In the genomic region with DNA sequence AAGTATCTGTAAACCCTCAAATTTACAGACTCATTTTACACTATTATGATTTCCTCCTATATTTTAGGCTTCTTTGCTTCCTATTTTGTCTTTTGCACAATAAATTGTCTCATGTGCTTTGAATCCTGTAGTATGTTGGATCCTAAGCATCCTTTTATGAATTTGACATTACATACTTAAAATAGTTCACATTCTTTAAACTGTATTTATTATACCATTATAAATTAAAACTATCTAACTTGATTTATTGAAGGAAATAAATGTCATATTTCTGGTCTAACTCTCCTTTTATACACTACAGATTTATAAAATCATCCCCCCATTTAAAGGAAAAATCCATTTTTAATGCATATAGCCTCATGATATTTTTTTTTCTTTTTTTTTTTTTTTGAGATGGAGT, we compare ENCODE assay signal across 24 cellular contexts. TPM values are rescaled to one million over a fixed set of nuclear protein-coding genes. Genes with fewer than 3 reads are reported as not detected.
DNase-seq lines count a peak whose midpoint lies in the region; FAIRE-seq and TF ChIP-seq lines count a peak whose summit lies in the region.
"Had no signal": no experiment of that assay in that cellular context is flagged by ENCODE, and none has a peak within 500 bp of the region (broad histone marks: within the 10 kb centered on the region; RNA-seq: fewer than 3 reads in every experiment).

No MANE protein-coding gene starts in this region.

- no peak for TF ChIP-seq CTCF in CD14-positive monocyte (IDR thresholded peaks at IDR 0.05)
- TF ChIP-seq CTCF in RWPE1 (conservative IDR thresholded peaks at IDR 0.05; ENCODE audit: low read depth): no peak

- peak overlapping the region; percentile 2 for H3K9ac ChIP-seq in SK-N-MC (ENCODE audit: insufficient read length)
- H3K9ac ChIP-seq: BLaER1 had no signal

- H3K27ac ChIP-seq in SK-N-MC (peak overlapping the region; percentile 78), RWPE1 (no peak overlapping the region)
- H3K27ac ChIP-seq: BLaER1 had no signal

- no peaks in the 10 kb centered on the region for H3K9me3 ChIP-seq in SK-N-MC (ENCODE audit: low read depth, low read length)
- H3K9me3 ChIP-seq: BE2C, BLaER1, Caco-2 had no signal

- intact Hi-C loops in CD14-positive monocyte (cut with micrococcal nuclease): no loop called here

- no peaks in the 10 kb centered on the region for H3K36me3 ChIP-seq in SK-N-MC (ENCODE audit: insufficient read depth, low read length)
- H3K36me3 ChIP-seq: BE2C, BLaER1 had no signal

- DNase-seq in SK-N-MC (ENCODE audit: low read depth, low spot score) (peak; percentile 10), immature natural killer cell (no peak), CD14-positive monocyte (ENCODE audit: low spot score) (no peak), RWPE1 (ENCODE audit: low spot score) (no peak)
- DNase-seq: 8988T; ACHN; BE2C; C1 segment of cervical spinal cord; Caco-2; CD4-positive, alpha-beta T cell; CD8-positive, alpha-beta T cell; DMS 273 treated with DMSO at 0.1 percent for 48 hours; DMS153; DMS53; DMS79; DND-41; EL; GF-D8 had no signal

- H3K36me3 Mint-ChIP-seq in immature natural killer cell: peaks cover 0 to 3% (median 0%) of the 10 kb centered on the region in 3 donors
- H3K36me3 Mint-ChIP-seq in CD14-positive monocyte: peaks cover 3 to 7% of the 10 kb centered on the region in 2 donors

- H3K4me1 Mint-ChIP-seq in immature natural killer cell (no peaks in the 10 kb centered on the region), CD14-positive monocyte (no peaks in the 10 kb centered on the region)

- POLR2A ChIA-PET in RWPE1 (lab: Yijun Ruan, JAX; ENCODE audit: low non-redundant PET): interaction anchor here (0.5 kb wide), 1 partner anchor 245 kb away, joined by 4 read pairs; no protein-coding TSS in a partner anchor

- H3K9me3 Mint-ChIP-seq in immature natural killer cell (no peaks in the 10 kb centered on the region), CD14-positive monocyte (no peaks in the 10 kb centered on the region)
- H3K9me3 Mint-ChIP-seq: CD4-positive, alpha-beta T cell; CD8-positive, alpha-beta T cell had no signal

- peak; percentile 28 for FAIRE-seq in G401.6 (lab: Jason Lieb, UNC)
- peak; percentile 64 for FAIRE-seq in endometrium (lab: Jason Lieb, UNC)
- FAIRE-seq: A204.1, GM12891, GM19239 had no signal

- H3K27ac Mint-ChIP-seq in immature natural killer cell (no peak overlapping the region), CD14-positive monocyte (no peak overlapping the region)
- H3K27ac Mint-ChIP-seq: CD4-positive, alpha-beta T cell; CD8-positive, alpha-beta T cell had no signal

- no peak overlapping the region for H3K4me3 Mint-ChIP-seq in immature natural killer cell
- H3K4me3 Mint-ChIP-seq in CD14-positive monocyte: no peak overlapping the region
- H3K4me3 Mint-ChIP-seq: CD4-positive, alpha-beta T cell; CD8-positive, alpha-beta T cell had no signal

- H3K4me3 ChIP-seq in SK-N-MC: peak overlapping the region; percentile 23
- H3K4me3 ChIP-seq: BLaER1 had no signal

- CTCF ChIA-PET in RWPE1 (lab: Yijun Ruan, JAX): no interaction called here

- H3K27me3 Mint-ChIP-seq in immature natural killer cell (ENCODE audit: low read depth in 3 of 3) (peaks cover 0 to 2% (median 0%) of the 10 kb centered on the region in 3 donors), CD14-positive monocyte (ENCODE audit: low read depth in 3 of 3) (no peaks in the 10 kb centered on the region)

RNA-seq across cellular contexts. Expression of a gene that starts 32.6 kb away (rescaled TPM):
- polyA plus RNA-seq in immature natural killer cell: 1 to 10 TPM in 1 of 3 donors, under 1 TPM in 1, not detected in 1; 0.22 to 1.5 TPM
- 1 to 10 TPM; 1.1 to 1.5 TPM for polyA plus RNA-seq in CD14-positive monocyte
